In the genomic region with DNA sequence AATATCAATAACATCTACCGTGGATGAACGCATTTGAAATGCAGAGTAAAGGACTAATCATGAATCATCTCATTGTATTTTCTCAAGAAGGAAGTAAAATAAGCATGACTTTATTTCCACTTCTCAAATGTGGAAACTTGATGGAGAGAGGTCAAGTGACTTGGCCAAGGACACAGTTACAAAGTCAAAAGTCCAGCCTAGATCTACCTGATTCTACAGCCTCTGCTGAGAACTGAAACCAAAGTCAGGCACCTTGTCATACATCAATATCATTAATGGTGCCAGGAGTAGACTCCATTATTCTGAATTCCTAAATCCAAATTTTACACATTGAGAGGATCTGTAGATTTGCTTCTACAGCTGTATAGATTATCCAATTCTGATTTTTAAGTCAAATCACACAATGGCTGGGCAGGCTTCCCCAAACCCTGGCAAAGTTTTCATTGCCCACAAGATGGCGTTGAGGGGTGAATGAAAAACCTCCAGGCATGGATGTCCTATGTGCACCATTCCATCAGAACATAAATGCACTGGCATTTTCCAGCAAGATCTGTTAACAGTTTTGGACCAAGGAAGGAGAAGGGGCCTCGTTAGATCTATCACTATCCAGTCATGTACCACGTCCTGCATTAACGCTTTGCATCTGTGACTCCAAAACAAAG, we compare ENCODE assay signal across 8 cellular contexts.
A peak's percentile ranks its signal among the peaks of the same experiment; 100 is the strongest.
DNase-seq lines count a peak whose midpoint lies in the region; ATAC-seq, FAIRE-seq and TF ChIP-seq lines count a peak whose summit lies in the region.

No MANE protein-coding gene starts in this region.

- FAIRE-seq in astrocyte (lab: Jason Lieb, UNC), result peak; percentile 47

- TF ChIP-seq CTCF in AG04450 (IDR thresholded peaks at IDR 0.05; ENCODE audit: low read depth, low read length) (peak; percentile 39; the same call in 1 of the 2 replicates), astrocyte (IDR thresholded peaks at IDR 0.05; ENCODE audit: insufficient read depth, low read depth, low read length) (no peak)

- H3K9ac ChIP-seq in astrocyte (ENCODE audit: low read length), result no peak overlapping the region

- H3K9me3 Mint-ChIP-seq in astrocyte (ENCODE audit: unreplicated experiment), result peaks cover 6% of the 10 kb centered on the region

- H3K4me3 Mint-ChIP-seq in astrocyte (ENCODE audit: unreplicated experiment), result no peak overlapping the region

- H3K36me3 Mint-ChIP-seq in astrocyte (ENCODE audit: low read depth, unreplicated experiment), result no peaks in the 10 kb centered on the region

- no peaks in the 10 kb centered on the region for H3K9me3 ChIP-seq in AG04450 (ENCODE audit: control insufficient read depth, insufficient read depth, low read length)
- H3K9me3 ChIP-seq in astrocyte (ENCODE audit: insufficient read depth, low read depth, low read length), result no peaks in the 10 kb centered on the region

- H3K27ac Mint-ChIP-seq in astrocyte (ENCODE audit: unreplicated experiment), result no peak overlapping the region

- ATAC-seq in GM21737 (IDR thresholded peaks at IDR 0.05; ENCODE audit: unreplicated experiment) (no peak), GM19452 (IDR thresholded peaks at IDR 0.05; ENCODE audit: unreplicated experiment) (no peak)

- H3K4me1 ChIP-seq in astrocyte (ENCODE audit: insufficient read depth, low read length), result no peaks in the 10 kb centered on the region

- H3K27me3 ChIP-seq in AG04450 (ENCODE audit: control insufficient read depth, insufficient read depth, low read length) (no peaks in the 10 kb centered on the region), astrocyte (ENCODE audit: insufficient read depth, low read length) (no peaks in the 10 kb centered on the region)

- H3K4me3 ChIP-seq in AG04450 (ENCODE audit: low read depth, low read length) (no peak overlapping the region), astrocyte (ENCODE audit: insufficient read depth, low read depth, low read length) (no peak overlapping the region)

- no peak overlapping the region for H3K27ac ChIP-seq in AG04450 (ENCODE audit: low read depth, low read length)
- H3K27ac ChIP-seq in astrocyte (ENCODE audit: low read depth, low read length), result no peak overlapping the region

- no peaks in the 10 kb centered on the region for H3K79me2 ChIP-seq in astrocyte (ENCODE audit: insufficient read depth, low read length)

- H3K27me3 Mint-ChIP-seq in astrocyte (ENCODE audit: low read depth, unreplicated experiment), result peaks cover 32% of the 10 kb centered on the region

- CTCF ChIA-PET in AG04450 (lab: Charles Lee), result no interaction called here

- no peak for DNase-seq in AG04450 (ENCODE audit: low read depth, low spot score)
- peak; percentile 87 for DNase-seq in HT-29 (ENCODE audit: low spot score)
- no peak for DNase-seq in astrocyte (ENCODE audit: low read depth)
- DNase-seq in inferior parietal cortex (ENCODE audit: extremely low spot score), result peak; percentile 37
- DNase-seq in T-helper 2 cell, result no peak
- DNase-seq in NCI-H187 treated with DMSO at 0.1 percent for 48 hours (lab: John Stamatoyannopoulos, UW), result no peak

- peaks cover 3% of the 10 kb centered on the region for H3K4me1 Mint-ChIP-seq in astrocyte (ENCODE audit: low read depth, unreplicated experiment)

- H2AFZ ChIP-seq in astrocyte (ENCODE audit: low read depth, low read length), result no peak overlapping the region

- no peaks in the 10 kb centered on the region for H4K20me1 ChIP-seq in astrocyte (ENCODE audit: insufficient read depth, low read length)

- no peak overlapping the region for H3K4me2 ChIP-seq in astrocyte (ENCODE audit: low read length)

- POLR2A ChIA-PET in AG04450 (lab: Yijun Ruan, JAX), result no interaction called here

- no peaks in the 10 kb centered on the region for H3K36me3 ChIP-seq in astrocyte (ENCODE audit: insufficient read depth, low read length)

Comparison
In these comparisons a context has a peak if more than half of its experiments do, and no peak if none do; other contexts are left out.
1. DNase-seq: peak in HT-29 (single experiment) and inferior parietal cortex (single experiment); none in AG04450 (single experiment), astrocyte (single experiment), T-helper 2 cell (0 of 5) and NCI-H187 treated with DMSO at 0.1 percent for 48 hours (single experiment).